Comparison of ENCODE assay signal across 22 cellular contexts in genomic region chr19:10519421-10519820, GRCh38. TPM values are rescaled to one million over a fixed set of nuclear protein-coding genes. Genes with fewer than 3 reads are reported as not detected.
DNase-seq lines count a peak whose midpoint lies in the region; ATAC-seq and TF ChIP-seq lines count a peak whose summit lies in the region.
"Had no signal": no experiment of that assay in that cellular context is flagged by ENCODE, and none has a peak within 500 bp of the region (broad histone marks: within the 10 kb centered on the region; RNA-seq: fewer than 3 reads in every experiment).

No MANE protein-coding gene starts in this region.

- H3K9me3 Mint-ChIP-seq in effector memory CD8-positive, alpha-beta T cell: no peaks in the 10 kb centered on the region
- no peaks in the 10 kb centered on the region for H3K9me3 Mint-ChIP-seq in nephron progenitor cell
- H3K9me3 Mint-ChIP-seq in CD4-positive, alpha-beta T cell: no peaks in the 10 kb centered on the region

- no peak overlapping the region for H3K4me2 ChIP-seq in SK-N-SH
- H3K4me2 ChIP-seq in Karpas-422 (ENCODE audit: low read depth, low read length, poor library complexity, severe bottlenecking): no peak overlapping the region
- H3K4me2 ChIP-seq: smooth muscle cell had no signal

- no peak overlapping the region for H3K4me3 ChIP-seq in SK-N-SH (ENCODE audit: low read depth in 2 of 2, low read length in 1 of 2)
- no peak overlapping the region for H3K4me3 ChIP-seq in Karpas-422 (ENCODE audit: low read length)
- H3K4me3 ChIP-seq: cardiac muscle cell, smooth muscle cell, testis had no signal

- H3K4me3 Mint-ChIP-seq in effector memory CD8-positive, alpha-beta T cell: peak overlapping the region; percentile 97 to 98
- peak overlapping the region; percentile 86 for H3K4me3 Mint-ChIP-seq in nephron progenitor cell
- H3K4me3 Mint-ChIP-seq in CD4-positive, alpha-beta T cell: no peak overlapping the region

- H3K27ac Mint-ChIP-seq in effector memory CD8-positive, alpha-beta T cell: peak overlapping the region; percentile 89 to 98
- H3K27ac Mint-ChIP-seq in nephron progenitor cell: no peak overlapping the region
- H3K27ac Mint-ChIP-seq in CD4-positive, alpha-beta T cell: no peak overlapping the region

- DNase-seq in SK-N-SH (no peak), Karpas-422 (peak; percentile 19), nephron progenitor cell (no peak)
- no peak for DNase-seq in effector memory CD8-positive, alpha-beta T cell
- DNase-seq in CD4-positive, alpha-beta T cell: no peak
- DNase-seq: activated CD4-positive, alpha-beta T cell treated with anti-CD3 and anti-CD28 coated beads, Interleukin-2, amount 50 U/mL, for 4 hours; activated T-cell treated with anti-CD3 and anti-CD28 coated beads, Interleukin-2, amount 50 U/mL, for 48 hours; BE2C; effector CD8-positive, alpha-beta T cell; heart right ventricle; Kasumi-1; NCI-H1105; NCI-H526 treated with DMSO at 0.1 percent for 48 hours; stimulated activated CD4-positive, alpha-beta T cell treated with anti-CD3 and anti-CD28 coated beads, Interleukin-4, amount 100 ng/mL, for 4 hours; testis had no signal

- 56% methylated on average over 7 of the region's 7 CpGs for WGBS in SK-N-SH (ENCODE audit: low lambda C conversion rate)

- H3K9ac ChIP-seq in SK-N-SH: no peak overlapping the region
- H3K9ac ChIP-seq in Karpas-422 (ENCODE audit: low read length): no peak overlapping the region

- CTCF ChIA-PET in SK-N-SH (lab: Yijun Ruan, JAX): interaction anchor here (1.4 to 3.6 kb wide), 3 partner anchors 9 to 103 kb away, joined by 3 to 20 read pairs (median 5); no protein-coding TSS in a partner anchor
- CTCF ChIA-PET in CD4-positive, alpha-beta T cell (lab: Charles Lee): interaction anchor here (0.7 kb wide), 1 partner anchor 11 kb away, joined by 3 read pairs; no protein-coding TSS in a partner anchor

- no peak for ATAC-seq in SK-N-SH treated with all-trans-retinoic acid at 6 μM for 48 hours
- no peak for ATAC-seq in effector memory CD8-positive, alpha-beta T cell (replicated peaks)
- ATAC-seq in GM18873 (IDR thresholded peaks at IDR 0.05; ENCODE audit: low FRiP score, unreplicated experiment): no peak
- no peak for ATAC-seq in CD4-positive, alpha-beta T cell (ENCODE audit: poor library complexity)
- ATAC-seq in GM18498 (IDR thresholded peaks at IDR 0.05; ENCODE audit: unreplicated experiment): no peak

- peaks cover 70% of the 10 kb centered on the region for H3K36me3 Mint-ChIP-seq in effector memory CD8-positive, alpha-beta T cell (ENCODE audit: insufficient read depth)
- no peaks in the 10 kb centered on the region for H3K36me3 Mint-ChIP-seq in nephron progenitor cell (ENCODE audit: low read depth)
- no peaks in the 10 kb centered on the region for H3K36me3 Mint-ChIP-seq in CD4-positive, alpha-beta T cell (ENCODE audit: low read depth)

- intact Hi-C loops in CD4-positive, alpha-beta T cell (cut with DNase I, micrococcal nuclease): no loop called here

- H3K27ac ChIP-seq in SK-N-SH (ENCODE audit: low read depth in 2 of 2, low read length in 1 of 2): no peak overlapping the region
- H3K27ac ChIP-seq in Karpas-422 (ENCODE audit: low read length): no peak overlapping the region
- no peak overlapping the region for H3K27ac ChIP-seq in CD4-positive, alpha-beta T cell (ENCODE audit: low read depth, low read length)
- H3K27ac ChIP-seq: 22Rv1, cardiac muscle cell, testis had no signal

- H3K4me1 ChIP-seq in SK-N-SH (ENCODE audit: control insufficient read depth in 1 of 2, insufficient read depth in 2 of 2, low read depth in 1 of 2, low read length in 1 of 2) (no peaks in the 10 kb centered on the region; a peak in 1 of 4 replicates), Karpas-422 (ENCODE audit: low read length) (no peaks in the 10 kb centered on the region)
- H3K4me1 ChIP-seq: BE2C had no signal

- H3K9me2 ChIP-seq in SK-N-SH (no peaks in the 10 kb centered on the region), Karpas-422 (replicated peaks; ENCODE audit: insufficient read depth, low read length) (no peaks in the 10 kb centered on the region)

- H2AFZ ChIP-seq in SK-N-SH (ENCODE audit: low read depth): no peak overlapping the region
- no peak overlapping the region for H2AFZ ChIP-seq in Karpas-422 (ENCODE audit: low read length)

- H3K9me3 ChIP-seq in SK-N-SH (no peaks in the 10 kb centered on the region), Karpas-422 (ENCODE audit: low read length) (no peaks in the 10 kb centered on the region)
- no peaks in the 10 kb centered on the region for H3K9me3 ChIP-seq in CD4-positive, alpha-beta T cell (ENCODE audit: control insufficient read depth, low read length)
- H3K9me3 ChIP-seq: BE2C, heart right ventricle, testis had no signal

- POLR2A ChIA-PET in SK-N-SH (lab: Yijun Ruan, JAX): no interaction called here
- POLR2A ChIA-PET in CD4-positive, alpha-beta T cell (lab: Charles Lee): no interaction called here

- no peaks in the 10 kb centered on the region for H4K20me1 ChIP-seq in SK-N-SH (ENCODE audit: insufficient read depth)
- H4K20me1 ChIP-seq in Karpas-422 (ENCODE audit: insufficient read depth, low read depth, low read length): no peaks in the 10 kb centered on the region

- H3K27me3 ChIP-seq in SK-N-SH (ENCODE audit: insufficient read depth): peaks cover 4% of the 10 kb centered on the region; the same call in 1 of the 2 replicates
- H3K27me3 ChIP-seq in Karpas-422 (ENCODE audit: low read length): no peaks in the 10 kb centered on the region
- peaks cover 45% of the 10 kb centered on the region for H3K27me3 ChIP-seq in CD4-positive, alpha-beta T cell (ENCODE audit: control insufficient read depth, insufficient read depth, low read length)
- H3K27me3 ChIP-seq: testis had no signal

- H3K4me1 Mint-ChIP-seq in effector memory CD8-positive, alpha-beta T cell (ENCODE audit: low read depth in 2 of 2): peaks cover 55 to 57% of the 10 kb centered on the region in 2 donors
- peaks cover 47% of the 10 kb centered on the region for H3K4me1 Mint-ChIP-seq in nephron progenitor cell
- peaks cover 24% of the 10 kb centered on the region for H3K4me1 Mint-ChIP-seq in CD4-positive, alpha-beta T cell (ENCODE audit: low read depth)

- no peaks in the 10 kb centered on the region for H3F3A ChIP-seq in SK-N-SH (replicated peaks; ENCODE audit: insufficient read depth)

- H3K36me3 ChIP-seq in SK-N-SH (replicated peaks in 1 of 2; ENCODE audit: control insufficient read depth in 1 of 2, insufficient read depth in 2 of 2, low read length in 1 of 2) (no peaks in the 10 kb centered on the region), Karpas-422 (ENCODE audit: insufficient read depth, low read length) (no peaks in the 10 kb centered on the region)
- H3K36me3 ChIP-seq: BE2C, cardiac muscle cell, heart right ventricle had no signal

- TF ChIP-seq CTCF in SK-N-SH (IDR thresholded peaks at IDR 0.05) (no peak), nephron progenitor cell (IDR thresholded peaks at IDR 0.05) (no peak)
- no peak for TF ChIP-seq CTCF in CD4-positive, alpha-beta T cell (IDR thresholded peaks at IDR 0.05)

- no peak for TF ChIP-seq RAD21 in SK-N-SH (IDR thresholded peaks at IDR 0.05; ENCODE audit: low read length)

- no peaks in the 10 kb centered on the region for H3K79me2 ChIP-seq in SK-N-SH (ENCODE audit: insufficient read depth)
- H3K79me2 ChIP-seq in Karpas-422 (ENCODE audit: low read length): no peaks in the 10 kb centered on the region

- H3K27me3 Mint-ChIP-seq in effector memory CD8-positive, alpha-beta T cell: no peaks in the 10 kb centered on the region
- H3K27me3 Mint-ChIP-seq in nephron progenitor cell (ENCODE audit: low read depth, poor library complexity): peaks cover 36% of the 10 kb centered on the region
- H3K27me3 Mint-ChIP-seq in CD4-positive, alpha-beta T cell: peaks cover 49% of the 10 kb centered on the region

- TF ChIP-seq EP300 in SK-N-SH (IDR thresholded peaks at IDR 0.05; ENCODE audit: borderline replicate concordance in 1 of 2, low read depth in 1 of 2, low read length in 1 of 2): no peak

TF ChIP-seq in SK-N-SH treated with all-trans-retinoic acid at 6 μM for 48 hours, 23 proteins besides CTCF, POLR2A, EP300 and RAD21:
- TF ChIP-seq TOX (CRISPR knock-in tag; IDR thresholded peaks at IDR 0.05; ENCODE audit: borderline replicate concordance): no peak
- peak; percentile 98 for TF ChIP-seq ZNF70 (CRISPR knock-in tag; IDR thresholded peaks at IDR 0.05)

TF ChIP-seq in SK-N-SH, 30 proteins besides CTCF, POLR2A, EP300 and RAD21 (continues in another document):
- TF ChIP-seq NFIC (IDR thresholded peaks at IDR 0.05; ENCODE audit: borderline replicate concordance) (no peak), GABPA (IDR thresholded peaks at IDR 0.05; ENCODE audit: low read depth) (no peak)

RNA-seq across cellular contexts. Expression of gene S1PR5, which starts 2.2 kb away (rescaled TPM):
- polyA plus RNA-seq in SK-N-SH (2012; rRNA removed): 0.32 and 0.36 TPM in 2 replicates
- polyA plus RNA-seq in SK-N-SH (2012; cell fraction: cytosol; rRNA removed): 0.36 and 0.39 TPM in 2 replicates
- polyA plus RNA-seq in SK-N-SH (2012; cell fraction: nucleus; rRNA removed): 0.21 and 0.24 TPM in 2 replicates
- total RNA-seq in Karpas-422 (2014; rRNA removed; shearing (Covaris generic); ENCODE audit: low replicate concordance): not detected in 2 replicates
- total RNA-seq in CD4-positive, alpha-beta T cell: under 1 TPM; 0.55 to 0.92 TPM
- total RNA-seq: pulmonary artery endothelial cell had no signal

RNA-seq across cellular contexts. Expression of gene KEAP1, which starts 16.3 kb away (rescaled TPM):
- polyA plus RNA-seq in SK-N-SH (2012; rRNA removed): 53.8 and 72.9 TPM in 2 replicates
- 42.4 and 51.7 TPM in 2 replicates for polyA plus RNA-seq in SK-N-SH (2012; cell fraction: cytosol; rRNA removed)
- polyA plus RNA-seq in SK-N-SH (2012; cell fraction: nucleus; rRNA removed): 66.2 and 72.6 TPM in 2 replicates
- total RNA-seq in Karpas-422 (2014; rRNA removed; shearing (Covaris generic); ENCODE audit: low replicate concordance): 25.0 and 53.9 TPM in 2 replicates
- 10 to 100 TPM; 10.5 to 11.6 TPM for total RNA-seq in CD4-positive, alpha-beta T cell

RNA-seq across cellular contexts. Expression of gene ATG4D, which starts 24.3 kb away (rescaled TPM):
- polyA plus RNA-seq in SK-N-SH (2012; rRNA removed): 19.7 and 22.6 TPM in 2 replicates
- polyA plus RNA-seq in SK-N-SH (2012; cell fraction: cytosol; rRNA removed): 8.8 and 15.2 TPM in 2 replicates
- 65.8 and 70.8 TPM in 2 replicates for polyA plus RNA-seq in SK-N-SH (2012; cell fraction: nucleus; rRNA removed)
- 7.0 and 15.2 TPM in 2 replicates for total RNA-seq in Karpas-422 (2014; rRNA removed; shearing (Covaris generic); ENCODE audit: low replicate concordance)
- 10 to 100 TPM; 81.1 to 84.6 TPM for total RNA-seq in CD4-positive, alpha-beta T cell

RNA-seq across cellular contexts. Expression of gene KRI1, which starts 46.4 kb away (rescaled TPM):
- polyA plus RNA-seq in SK-N-SH (2012; rRNA removed): 23.3 and 26.7 TPM in 2 replicates
- 17.4 and 23.7 TPM in 2 replicates for polyA plus RNA-seq in SK-N-SH (2012; cell fraction: cytosol; rRNA removed)
- 58.1 and 74.0 TPM in 2 replicates for polyA plus RNA-seq in SK-N-SH (2012; cell fraction: nucleus; rRNA removed)
- total RNA-seq in Karpas-422 (2014; rRNA removed; shearing (Covaris generic); ENCODE audit: low replicate concordance): 30.0 and 41.7 TPM in 2 replicates
- total RNA-seq in CD4-positive, alpha-beta T cell: 10 to 100 TPM; 36.8 to 39.6 TPM

RNA-seq across cellular contexts. Expression of gene CDKN2D, which starts 49.4 kb away (rescaled TPM):
- 13.1 and 14.9 TPM in 2 replicates for polyA plus RNA-seq in SK-N-SH (2012; rRNA removed)
- 11.6 and 16.2 TPM in 2 replicates for polyA plus RNA-seq in SK-N-SH (2012; cell fraction: cytosol; rRNA removed)
- polyA plus RNA-seq in SK-N-SH (2012; cell fraction: nucleus; rRNA removed): 5.4 and 5.7 TPM in 2 replicates
- total RNA-seq in Karpas-422 (2014; rRNA removed; shearing (Covaris generic); ENCODE audit: low replicate concordance): 2.3 and 3.7 TPM in 2 replicates
- 10 to 100 TPM; 83.3 to 84.0 TPM for total RNA-seq in CD4-positive, alpha-beta T cell

Comparison
In these comparisons a context has a peak if more than half of its experiments do, and no peak if none do; other contexts are left out.
1. H3K27ac Mint-ChIP-seq: peak in effector memory CD8-positive, alpha-beta T cell (2 of 2); none in nephron progenitor cell (single experiment) and CD4-positive, alpha-beta T cell (single experiment).